ENCODE assay signal across 2 cellular contexts in genomic region chr6:113457156-113457555, GRCh38.
TF ChIP-seq lines count a peak whose summit lies in the region.

No MANE protein-coding gene starts in this region.

TF ChIP-seq in SK-N-SH, 30 proteins besides CTCF, POLR2A, EP300 and RAD21 (continued from another document):
- TF ChIP-seq REST (IDR thresholded peaks at IDR 0.05; ENCODE audit: low read depth, low read length) (no peak), MXI1 (IDR thresholded peaks at IDR 0.05; ENCODE audit: low read depth, low read length) (no peak), MAX (IDR thresholded peaks at IDR 0.05; ENCODE audit: low read depth) (no peak), NFIC (IDR thresholded peaks at IDR 0.05; ENCODE audit: borderline replicate concordance) (no peak), USF1 (IDR thresholded peaks at IDR 0.05; ENCODE audit: borderline replicate concordance, low read depth) (no peak), RCOR1 (IDR thresholded peaks at IDR 0.05; ENCODE audit: low read length) (no peak), ZBTB33 (IDR thresholded peaks at IDR 0.05; ENCODE audit: borderline replicate concordance, low read depth) (no peak), PBX3 (IDR thresholded peaks at IDR 0.05) (no peak), ELF1 (IDR thresholded peaks at IDR 0.05) (no peak), GABPA (IDR thresholded peaks at IDR 0.05; ENCODE audit: low read depth) (no peak), CHD2 (IDR thresholded peaks at IDR 0.05; ENCODE audit: low read length, partially characterized antibody) (no peak)

TF ChIP-seq in SK-N-SH treated with all-trans-retinoic acid at 6 μM for 48 hours, 23 proteins besides CTCF, POLR2A, EP300 and RAD21 (continued from another document):
- TF ChIP-seq CREB5 (CRISPR knock-in tag; IDR thresholded peaks at IDR 0.05; ENCODE audit: low read depth) (no peak), RARB (CRISPR knock-in tag; IDR thresholded peaks at IDR 0.05) (no peak), ZFP30 (CRISPR knock-in tag; IDR thresholded peaks at IDR 0.05) (no peak), BACH2 (CRISPR knock-in tag; IDR thresholded peaks at IDR 0.05; ENCODE audit: borderline replicate concordance) (no peak), ISL1 (CRISPR knock-in tag; IDR thresholded peaks at IDR 0.05) (no peak), ESRRG (CRISPR knock-in tag; IDR thresholded peaks at IDR 0.05) (no peak), ZC3H10 (CRISPR knock-in tag; IDR thresholded peaks at IDR 0.05) (no peak), POU6F1 (CRISPR knock-in tag; IDR thresholded peaks at IDR 0.05; ENCODE audit: borderline replicate concordance, low read depth) (no peak), CSRNP3 (CRISPR knock-in tag; IDR thresholded peaks at IDR 0.05) (no peak)
